1 cellular context compared by ENCODE assay signal in the genomic region with DNA sequence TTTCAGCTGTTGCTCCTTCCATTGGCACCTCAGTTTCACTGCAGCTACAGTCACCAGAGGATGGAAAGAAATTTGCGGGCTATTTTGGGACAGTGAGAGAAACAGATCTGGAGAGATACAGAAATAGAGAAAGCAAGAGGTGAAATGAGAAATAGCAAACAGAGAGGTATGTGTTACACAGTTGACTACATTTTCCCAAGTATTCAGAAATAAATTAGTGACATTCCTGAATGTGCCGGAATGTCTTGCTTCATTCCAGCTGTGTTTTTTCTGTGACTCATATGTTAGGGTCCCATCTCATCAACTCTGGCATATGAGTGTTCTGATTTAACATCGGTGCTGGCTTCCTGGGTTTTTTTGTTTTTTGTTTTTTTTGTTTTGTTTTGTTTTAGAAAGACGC.
TF ChIP-seq lines count a peak whose summit lies in the region.

No MANE protein-coding gene starts in this region.

TF ChIP-seq in GM23338, 12 proteins besides CTCF, POLR2A, EP300 and RAD21 (continued from another document):
- TF ChIP-seq, protein P1, sequence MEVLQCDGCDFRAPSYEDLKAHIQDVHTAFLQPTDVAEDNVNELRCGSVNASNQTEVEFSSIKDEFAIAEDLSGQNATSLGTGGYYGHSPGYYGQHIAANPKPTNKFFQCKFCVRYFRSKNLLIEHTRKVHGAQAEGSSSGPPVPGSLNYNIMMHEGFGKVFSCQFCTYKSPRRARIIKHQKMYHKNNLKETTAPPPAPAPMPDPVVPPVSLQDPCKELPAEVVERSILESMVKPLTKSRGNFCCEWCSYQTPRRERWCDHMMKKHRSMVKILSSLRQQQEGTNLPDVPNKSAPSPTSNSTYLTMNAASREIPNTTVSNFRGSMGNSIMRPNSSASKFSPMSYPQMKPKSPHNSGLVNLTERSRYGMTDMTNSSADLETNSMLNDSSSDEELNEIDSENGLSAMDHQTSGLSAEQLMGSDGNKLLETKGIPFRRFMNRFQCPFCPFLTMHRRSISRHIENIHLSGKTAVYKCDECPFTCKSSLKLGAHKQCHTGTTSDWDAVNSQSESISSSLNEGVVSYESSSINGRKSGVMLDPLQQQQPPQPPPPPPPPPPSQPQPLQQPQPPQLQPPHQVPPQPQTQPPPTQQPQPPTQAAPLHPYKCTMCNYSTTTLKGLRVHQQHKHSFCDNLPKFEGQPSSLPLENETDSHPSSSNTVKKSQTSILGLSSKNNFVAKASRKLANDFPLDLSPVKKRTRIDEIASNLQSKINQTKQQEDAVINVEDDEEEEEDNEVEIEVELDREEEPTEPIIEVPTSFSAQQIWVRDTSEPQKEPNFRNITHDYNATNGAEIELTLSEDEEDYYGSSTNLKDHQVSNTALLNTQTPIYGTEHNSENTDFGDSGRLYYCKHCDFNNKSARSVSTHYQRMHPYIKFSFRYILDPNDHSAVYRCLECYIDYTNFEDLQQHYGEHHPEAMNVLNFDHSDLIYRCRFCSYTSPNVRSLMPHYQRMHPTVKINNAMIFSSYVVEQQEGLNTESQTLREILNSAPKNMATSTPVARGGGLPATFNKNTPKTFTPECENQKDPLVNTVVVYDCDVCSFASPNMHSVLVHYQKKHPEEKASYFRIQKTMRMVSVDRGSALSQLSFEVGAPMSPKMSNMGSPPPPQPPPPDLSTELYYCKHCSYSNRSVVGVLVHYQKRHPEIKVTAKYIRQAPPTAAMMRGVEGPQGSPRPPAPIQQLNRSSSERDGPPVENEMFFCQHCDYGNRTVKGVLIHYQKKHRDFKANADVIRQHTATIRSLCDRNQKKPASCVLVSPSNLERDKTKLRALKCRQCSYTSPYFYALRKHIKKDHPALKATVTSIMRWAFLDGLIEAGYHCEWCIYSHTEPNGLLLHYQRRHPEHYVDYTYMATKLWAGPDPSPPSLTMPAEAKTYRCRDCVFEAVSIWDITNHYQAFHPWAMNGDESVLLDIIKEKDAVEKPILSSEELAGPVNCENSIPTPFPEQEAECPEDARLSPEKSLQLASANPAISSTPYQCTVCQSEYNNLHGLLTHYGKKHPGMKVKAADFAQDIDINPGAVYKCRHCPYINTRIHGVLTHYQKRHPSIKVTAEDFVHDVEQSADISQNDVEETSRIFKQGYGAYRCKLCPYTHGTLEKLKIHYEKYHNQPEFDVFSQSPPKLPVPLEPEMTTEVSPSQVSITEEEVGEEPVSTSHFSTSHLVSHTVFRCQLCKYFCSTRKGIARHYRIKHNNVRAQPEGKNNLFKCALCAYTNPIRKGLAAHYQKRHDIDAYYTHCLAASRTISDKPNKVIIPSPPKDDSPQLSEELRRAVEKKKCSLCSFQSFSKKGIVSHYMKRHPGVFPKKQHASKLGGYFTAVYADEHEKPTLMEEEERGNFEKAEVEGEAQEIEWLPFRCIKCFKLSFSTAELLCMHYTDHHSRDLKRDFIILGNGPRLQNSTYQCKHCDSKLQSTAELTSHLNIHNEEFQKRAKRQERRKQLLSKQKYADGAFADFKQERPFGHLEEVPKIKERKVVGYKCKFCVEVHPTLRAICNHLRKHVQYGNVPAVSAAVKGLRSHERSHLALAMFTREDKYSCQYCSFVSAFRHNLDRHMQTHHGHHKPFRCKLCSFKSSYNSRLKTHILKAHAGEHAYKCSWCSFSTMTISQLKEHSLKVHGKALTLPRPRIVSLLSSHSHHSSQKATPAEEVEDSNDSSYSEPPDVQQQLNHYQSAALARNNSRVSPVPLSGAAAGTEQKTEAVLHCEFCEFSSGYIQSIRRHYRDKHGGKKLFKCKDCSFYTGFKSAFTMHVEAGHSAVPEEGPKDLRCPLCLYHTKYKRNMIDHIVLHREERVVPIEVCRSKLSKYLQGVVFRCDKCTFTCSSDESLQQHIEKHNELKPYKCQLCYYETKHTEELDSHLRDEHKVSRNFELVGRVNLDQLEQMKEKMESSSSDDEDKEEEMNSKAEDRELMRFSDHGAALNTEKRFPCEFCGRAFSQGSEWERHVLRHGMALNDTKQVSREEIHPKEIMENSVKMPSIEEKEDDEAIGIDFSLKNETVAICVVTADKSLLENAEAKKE (CRISPR knock-in tag; IDR thresholded peaks at IDR 0.05): no peak
- no peak for TF ChIP-seq EZH2phosphoT487 (IDR thresholded peaks at IDR 0.05; ENCODE audit: unreplicated experiment)
- TF ChIP-seq ETS1 (IDR thresholded peaks at IDR 0.05): no peak
- TF ChIP-seq, protein P2, sequence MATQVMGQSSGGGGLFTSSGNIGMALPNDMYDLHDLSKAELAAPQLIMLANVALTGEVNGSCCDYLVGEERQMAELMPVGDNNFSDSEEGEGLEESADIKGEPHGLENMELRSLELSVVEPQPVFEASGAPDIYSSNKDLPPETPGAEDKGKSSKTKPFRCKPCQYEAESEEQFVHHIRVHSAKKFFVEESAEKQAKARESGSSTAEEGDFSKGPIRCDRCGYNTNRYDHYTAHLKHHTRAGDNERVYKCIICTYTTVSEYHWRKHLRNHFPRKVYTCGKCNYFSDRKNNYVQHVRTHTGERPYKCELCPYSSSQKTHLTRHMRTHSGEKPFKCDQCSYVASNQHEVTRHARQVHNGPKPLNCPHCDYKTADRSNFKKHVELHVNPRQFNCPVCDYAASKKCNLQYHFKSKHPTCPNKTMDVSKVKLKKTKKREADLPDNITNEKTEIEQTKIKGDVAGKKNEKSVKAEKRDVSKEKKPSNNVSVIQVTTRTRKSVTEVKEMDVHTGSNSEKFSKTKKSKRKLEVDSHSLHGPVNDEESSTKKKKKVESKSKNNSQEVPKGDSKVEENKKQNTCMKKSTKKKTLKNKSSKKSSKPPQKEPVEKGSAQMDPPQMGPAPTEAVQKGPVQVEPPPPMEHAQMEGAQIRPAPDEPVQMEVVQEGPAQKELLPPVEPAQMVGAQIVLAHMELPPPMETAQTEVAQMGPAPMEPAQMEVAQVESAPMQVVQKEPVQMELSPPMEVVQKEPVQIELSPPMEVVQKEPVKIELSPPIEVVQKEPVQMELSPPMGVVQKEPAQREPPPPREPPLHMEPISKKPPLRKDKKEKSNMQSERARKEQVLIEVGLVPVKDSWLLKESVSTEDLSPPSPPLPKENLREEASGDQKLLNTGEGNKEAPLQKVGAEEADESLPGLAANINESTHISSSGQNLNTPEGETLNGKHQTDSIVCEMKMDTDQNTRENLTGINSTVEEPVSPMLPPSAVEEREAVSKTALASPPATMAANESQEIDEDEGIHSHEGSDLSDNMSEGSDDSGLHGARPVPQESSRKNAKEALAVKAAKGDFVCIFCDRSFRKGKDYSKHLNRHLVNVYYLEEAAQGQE (IDR thresholded peaks at IDR 0.05; ENCODE audit: unreplicated experiment): no peak
- no peak for TF ChIP-seq EZH2 (IDR thresholded peaks at IDR 0.05; ENCODE audit: low read depth, unreplicated experiment)
- no peak for TF ChIP-seq ZNF331 (CRISPR knock-in tag; IDR thresholded peaks at IDR 0.05; ENCODE audit: low read depth)
